In genomic region chr5:52757991-52758390, GRCh38 we compare ENCODE assay signal across 16 cellular contexts. TPM values are rescaled to one million over a fixed set of nuclear protein-coding genes. Genes with fewer than 3 reads are reported as not detected.
DNase-seq lines count a peak whose midpoint lies in the region; ATAC-seq and TF ChIP-seq lines count a peak whose summit lies in the region.
"Had no signal": no experiment of that assay in that cellular context is flagged by ENCODE, and none has a peak within 500 bp of the region (broad histone marks: within the 10 kb centered on the region; RNA-seq: fewer than 3 reads in every experiment).

No MANE protein-coding gene starts in this region.

- no peaks in the 10 kb centered on the region for H3K27me3 ChIP-seq in heart right ventricle
- H3K27me3 ChIP-seq in RWPE2 (ENCODE audit: insufficient read depth, poor library complexity, severe bottlenecking) = no peaks in the 10 kb centered on the region
- H3K27me3 ChIP-seq in esophagus muscularis mucosa = no peaks in the 10 kb centered on the region
- H3K27me3 ChIP-seq in smooth muscle cell (ENCODE audit: low read depth) = no peaks in the 10 kb centered on the region

- H3K9ac ChIP-seq in smooth muscle cell (ENCODE audit: low read depth) = no peak overlapping the region

- H3K4me3 ChIP-seq in heart right ventricle (no peak overlapping the region), RWPE2 (ENCODE audit: severe bottlenecking) (no peak overlapping the region), esophagus muscularis mucosa (no peak overlapping the region), smooth muscle cell (no peak overlapping the region)
- H3K4me3 ChIP-seq: PC-9 had no signal

- H3K4me1 ChIP-seq in heart right ventricle (peaks cover 0 to 29% (median 6%) of the 10 kb centered on the region in 9 donors), RWPE2 (ENCODE audit: insufficient read depth, poor library complexity, severe bottlenecking) (no peaks in the 10 kb centered on the region), esophagus muscularis mucosa (peaks cover 4 to 22% (median 18%) of the 10 kb centered on the region in 4 donors), smooth muscle cell (ENCODE audit: low read depth) (no peaks in the 10 kb centered on the region)

- no peaks in the 10 kb centered on the region for H4K20me1 ChIP-seq in smooth muscle cell (ENCODE audit: low read depth)

- no peak for TF ChIP-seq POLR2A in esophagus muscularis mucosa (IDR thresholded peaks at IDR 0.05; ENCODE audit: low read depth)

- no peak overlapping the region for H2AFZ ChIP-seq in smooth muscle cell (ENCODE audit: low read depth)
- H2AFZ ChIP-seq: PC-9 had no signal

- H3K27ac ChIP-seq in heart right ventricle = peak overlapping the region in 8 of 10 donors; percentile 44 to 79 (median 66)
- H3K27ac ChIP-seq in RWPE2 (ENCODE audit: poor library complexity, severe bottlenecking) = no peak overlapping the region
- peak overlapping the region; percentile 11 to 60 (median 36) for H3K27ac ChIP-seq in esophagus muscularis mucosa (replicated peaks in 1 of 4)
- H3K27ac ChIP-seq in smooth muscle cell (ENCODE audit: low read depth) = peak overlapping the region; percentile 75
- H3K27ac ChIP-seq: PC-9 had no signal

- no peak for DNase-seq in heart right ventricle
- no peak for DNase-seq in left cardiac atrium
- no peak for DNase-seq in RWPE2 (ENCODE audit: low spot score)
- no peak for DNase-seq in esophagus muscularis mucosa (ENCODE audit: extremely low spot score)
- no peak for DNase-seq in smooth muscle cell (lab: John Stamatoyannopoulos, UW; ENCODE audit: unreplicated experiment)
- no peak for DNase-seq in nucleus accumbens (lab: John Stamatoyannopoulos, UW)
- DNase-seq in COLO668 (lab: John Stamatoyannopoulos, UW; ENCODE audit: unreplicated experiment) = no peak
- DNase-seq: C1 segment of cervical spinal cord, DND-41, HFFc6, NCI-H1417, NCI-H2029, NCI-H2171 treated with DMSO at 0.1 percent for 48 hours, NCI-H748 treated with DMSO at 0.1 percent for 48 hours, PC-9 had no signal

- WGBS in heart right ventricle, 2 donors = 70 to 80% methylated on average over 4 of the region's 4 CpGs
- WGBS in esophagus muscularis mucosa = 90% methylated on average over 4 of the region's 4 CpGs
- whole genome bisulfite sequencing in smooth muscle cell (ENCODE audit: low lambda C conversion rate) = 64% methylated on average over 4 of the region's 4 CpGs

- TF ChIP-seq CTCF in heart right ventricle (IDR thresholded peaks at IDR 0.05) = no peak
- TF ChIP-seq CTCF in RWPE2 (IDR thresholded peaks at IDR 0.05; ENCODE audit: poor library complexity, severe bottlenecking) = no peak
- no peak for TF ChIP-seq CTCF in esophagus muscularis mucosa (IDR thresholded peaks at IDR 0.05)
- TF ChIP-seq CTCF in smooth muscle cell (IDR thresholded peaks at IDR 0.05; ENCODE audit: borderline replicate concordance, insufficient read depth, poor library complexity, severe bottlenecking) = no peak

- H3K4me2 ChIP-seq in smooth muscle cell = no peak overlapping the region
- H3K4me2 ChIP-seq: PC-9 had no signal

- intact Hi-C loops in heart right ventricle (cut with DNase I) (no loop called here), left cardiac atrium (cut with DNase I) (no loop called here), esophagus muscularis mucosa (cut with DNase I) (no loop called here)

- H3K9me3 ChIP-seq in heart right ventricle = no peaks in the 10 kb centered on the region
- H3K9me3 ChIP-seq in RWPE2 (ENCODE audit: severe bottlenecking) = no peaks in the 10 kb centered on the region
- no peaks in the 10 kb centered on the region for H3K9me3 ChIP-seq in esophagus muscularis mucosa
- H3K9me3 ChIP-seq in smooth muscle cell (replicated peaks; ENCODE audit: low read depth) = no peaks in the 10 kb centered on the region

- ATAC-seq in heart right ventricle (peak in 6 of 8 donors; percentile 33 to 89 (median 61)), left cardiac atrium (no peak), RWPE2 (ENCODE audit: low read depth) (0 out of 3 replicates have a peak, but pooled peaks have one; percentile 46), GM18873 (IDR thresholded peaks at IDR 0.05; ENCODE audit: low FRiP score, unreplicated experiment) (no peak)

- H3F3A ChIP-seq in smooth muscle cell (ENCODE audit: low read depth) = no peaks in the 10 kb centered on the region

- TF ChIP-seq EP300 in esophagus muscularis mucosa (IDR thresholded peaks at IDR 0.05) = no peak

- H3K36me3 ChIP-seq in heart right ventricle (no peaks in the 10 kb centered on the region), RWPE2 (ENCODE audit: low read depth) (no peaks in the 10 kb centered on the region), esophagus muscularis mucosa (no peaks in the 10 kb centered on the region), smooth muscle cell (ENCODE audit: low read depth) (no peaks in the 10 kb centered on the region)

- H3K79me2 ChIP-seq in smooth muscle cell (ENCODE audit: low read depth) = no peaks in the 10 kb centered on the region

RNA-seq across cellular contexts. Expression of gene ITGA1, which starts 29.7 kb away (rescaled TPM):
- total RNA-seq in heart right ventricle (10 to 100 TPM; 17.7 to 48.2 (median 25.4) TPM), left cardiac atrium (10 to 100 TPM; 29.3 to 34.9 TPM), esophagus muscularis mucosa (100 to 1,000 TPM; 228 to 302 (median 235) TPM), smooth muscle cell (202 and 250 TPM in 2 replicates)
- polyA plus RNA-seq in heart right ventricle (10 to 100 TPM in 1 of 2 donors, 1 to 10 TPM in 1; 7.7 to 11.6 TPM), smooth muscle cell (62.6 and 85.2 TPM in 2 replicates)

RNA-seq across cellular contexts. Expression of gene PELO, which starts 29.7 kb away (rescaled TPM):
- 10 to 100 TPM; 14.7 to 28.1 (median 22.2) TPM for total RNA-seq in heart right ventricle
- polyA plus RNA-seq in heart right ventricle = 10 to 100 TPM in 1 of 2 donors, 1 to 10 TPM in 1; 4.7 to 15.5 TPM
- total RNA-seq in left cardiac atrium = 10 to 100 TPM; 16.1 to 23.6 TPM
- 10 to 100 TPM; 43.1 to 77.7 (median 69.7) TPM for total RNA-seq in esophagus muscularis mucosa
- total RNA-seq in smooth muscle cell = 37.0 and 41.3 TPM in 2 replicates
- 66.1 and 88.2 TPM in 2 replicates for polyA plus RNA-seq in smooth muscle cell

Comparison
In these comparisons a context has a peak if more than half of its experiments do, and no peak if none do; other contexts are left out.
1. ATAC-seq: peak in heart right ventricle (6 of 8) and RWPE2 (single experiment); none in left cardiac atrium (0 of 2) and GM18873 (single experiment).